In genomic region chr16:10923146-10923649, GRCh38 we compare ENCODE assay signal across 1 cellular context.
TF ChIP-seq lines count a peak whose summit lies in the region.

No MANE protein-coding gene starts in this region.

TF ChIP-seq in HepG2, 621 proteins besides CTCF, POLR2A, EP300 and RAD21 (continued from another document and continues in another):
- TF ChIP-seq, protein P1, sequence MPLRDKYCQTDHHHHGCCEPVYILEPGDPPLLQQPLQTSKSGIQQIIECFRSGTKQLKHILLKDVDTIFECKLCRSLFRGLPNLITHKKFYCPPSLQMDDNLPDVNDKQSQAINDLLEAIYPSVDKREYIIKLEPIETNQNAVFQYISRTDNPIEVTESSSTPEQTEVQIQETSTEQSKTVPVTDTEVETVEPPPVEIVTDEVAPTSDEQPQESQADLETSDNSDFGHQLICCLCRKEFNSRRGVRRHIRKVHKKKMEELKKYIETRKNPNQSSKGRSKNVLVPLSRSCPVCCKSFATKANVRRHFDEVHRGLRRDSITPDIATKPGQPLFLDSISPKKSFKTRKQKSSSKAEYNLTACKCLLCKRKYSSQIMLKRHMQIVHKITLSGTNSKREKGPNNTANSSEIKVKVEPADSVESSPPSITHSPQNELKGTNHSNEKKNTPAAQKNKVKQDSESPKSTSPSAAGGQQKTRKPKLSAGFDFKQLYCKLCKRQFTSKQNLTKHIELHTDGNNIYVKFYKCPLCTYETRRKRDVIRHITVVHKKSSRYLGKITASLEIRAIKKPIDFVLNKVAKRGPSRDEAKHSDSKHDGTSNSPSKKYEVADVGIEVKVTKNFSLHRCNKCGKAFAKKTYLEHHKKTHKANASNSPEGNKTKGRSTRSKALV (CRISPR knock-in tag; IDR thresholded peaks at IDR 0.05) = no peak
- 0 out of 2 replicates have a peak, but pooled peaks have one; percentile 50 for TF ChIP-seq AKAP8 (CRISPR knock-in tag; IDR thresholded peaks at IDR 0.05)
- TF ChIP-seq ZNF550 (CRISPR knock-in tag; IDR thresholded peaks at IDR 0.05; ENCODE audit: borderline replicate concordance) = 0 out of 2 replicates have a peak, but pooled peaks have one; percentile 14
- no peak for TF ChIP-seq ZNF556 (CRISPR knock-in tag; IDR thresholded peaks at IDR 0.05; ENCODE audit: borderline replicate concordance)
- 0 out of 2 replicates have a peak, but pooled peaks have one; percentile 50 for TF ChIP-seq PREB (CRISPR knock-in tag; IDR thresholded peaks at IDR 0.05)
- TF ChIP-seq ZNF678 (CRISPR knock-in tag; IDR thresholded peaks at IDR 0.05) = no peak
- TF ChIP-seq TEAD2 (CRISPR knock-in tag; IDR thresholded peaks at IDR 0.05) = peak; percentile 48; the same call in 1 of the 2 replicates
- TF ChIP-seq, protein P2, sequence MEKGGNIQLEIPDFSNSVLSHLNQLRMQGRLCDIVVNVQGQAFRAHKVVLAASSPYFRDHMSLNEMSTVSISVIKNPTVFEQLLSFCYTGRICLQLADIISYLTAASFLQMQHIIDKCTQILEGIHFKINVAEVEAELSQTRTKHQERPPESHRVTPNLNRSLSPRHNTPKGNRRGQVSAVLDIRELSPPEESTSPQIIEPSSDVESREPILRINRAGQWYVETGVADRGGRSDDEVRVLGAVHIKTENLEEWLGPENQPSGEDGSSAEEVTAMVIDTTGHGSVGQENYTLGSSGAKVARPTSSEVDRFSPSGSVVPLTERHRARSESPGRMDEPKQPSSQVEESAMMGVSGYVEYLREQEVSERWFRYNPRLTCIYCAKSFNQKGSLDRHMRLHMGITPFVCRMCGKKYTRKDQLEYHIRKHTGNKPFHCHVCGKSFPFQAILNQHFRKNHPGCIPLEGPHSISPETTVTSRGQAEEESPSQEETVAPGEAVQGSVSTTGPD (CRISPR knock-in tag; IDR thresholded peaks at IDR 0.05) = no peak
- TF ChIP-seq ZNF580 (CRISPR knock-in tag; IDR thresholded peaks at IDR 0.05; ENCODE audit: borderline replicate concordance, low read depth) = no peak
- no peak for TF ChIP-seq NBN (conservative IDR thresholded peaks at IDR 0.05)
- TF ChIP-seq SATB2 (CRISPR knock-in tag; IDR thresholded peaks at IDR 0.05) = no peak
- no peak for TF ChIP-seq GABPA (IDR thresholded peaks at IDR 0.05; ENCODE audit: low read depth, low read length)
- no peak for TF ChIP-seq GABPA (CRISPR knock-in tag; IDR thresholded peaks at IDR 0.05; ENCODE audit: low read depth)
- TF ChIP-seq PHF20 (CRISPR knock-in tag; IDR thresholded peaks at IDR 0.05) = no peak
- no peak for TF ChIP-seq ZNF7 (CRISPR knock-in tag; IDR thresholded peaks at IDR 0.05)
- TF ChIP-seq SNRNP70 (IDR thresholded peaks at IDR 0.05; ENCODE audit: low read depth, low read length) = no peak
- no peak for TF ChIP-seq ZNF549 (CRISPR knock-in tag; IDR thresholded peaks at IDR 0.05)
- no peak for TF ChIP-seq ZNF30 (CRISPR knock-in tag; IDR thresholded peaks at IDR 0.05)
- no peak for TF ChIP-seq ZNF382 (CRISPR knock-in tag; IDR thresholded peaks at IDR 0.05; ENCODE audit: borderline replicate concordance)
- TF ChIP-seq ZNF230 (CRISPR knock-in tag; IDR thresholded peaks at IDR 0.05) = peak; percentile 17; the same call in 1 of the 2 replicates
- no peak for TF ChIP-seq MYPOP (CRISPR knock-in tag; IDR thresholded peaks at IDR 0.05)
- no peak for TF ChIP-seq FOXJ3 (CRISPR knock-in tag; IDR thresholded peaks at IDR 0.05; ENCODE audit: borderline replicate concordance)
- no peak for TF ChIP-seq SP1 (IDR thresholded peaks at IDR 0.05)
- TF ChIP-seq SP1 (CRISPR knock-in tag; IDR thresholded peaks at IDR 0.05) = peak; percentile 59
- TF ChIP-seq, protein P3, sequence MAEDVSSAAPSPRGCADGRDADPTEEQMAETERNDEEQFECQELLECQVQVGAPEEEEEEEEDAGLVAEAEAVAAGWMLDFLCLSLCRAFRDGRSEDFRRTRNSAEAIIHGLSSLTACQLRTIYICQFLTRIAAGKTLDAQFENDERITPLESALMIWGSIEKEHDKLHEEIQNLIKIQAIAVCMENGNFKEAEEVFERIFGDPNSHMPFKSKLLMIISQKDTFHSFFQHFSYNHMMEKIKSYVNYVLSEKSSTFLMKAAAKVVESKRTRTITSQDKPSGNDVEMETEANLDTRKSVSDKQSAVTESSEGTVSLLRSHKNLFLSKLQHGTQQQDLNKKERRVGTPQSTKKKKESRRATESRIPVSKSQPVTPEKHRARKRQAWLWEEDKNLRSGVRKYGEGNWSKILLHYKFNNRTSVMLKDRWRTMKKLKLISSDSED (CRISPR knock-in tag; IDR thresholded peaks at IDR 0.05) = no peak
- TF ChIP-seq HOXA3 (CRISPR knock-in tag; IDR thresholded peaks at IDR 0.05) = 0 out of 2 replicates have a peak, but pooled peaks have one; percentile 5
- TF ChIP-seq, protein P4, sequence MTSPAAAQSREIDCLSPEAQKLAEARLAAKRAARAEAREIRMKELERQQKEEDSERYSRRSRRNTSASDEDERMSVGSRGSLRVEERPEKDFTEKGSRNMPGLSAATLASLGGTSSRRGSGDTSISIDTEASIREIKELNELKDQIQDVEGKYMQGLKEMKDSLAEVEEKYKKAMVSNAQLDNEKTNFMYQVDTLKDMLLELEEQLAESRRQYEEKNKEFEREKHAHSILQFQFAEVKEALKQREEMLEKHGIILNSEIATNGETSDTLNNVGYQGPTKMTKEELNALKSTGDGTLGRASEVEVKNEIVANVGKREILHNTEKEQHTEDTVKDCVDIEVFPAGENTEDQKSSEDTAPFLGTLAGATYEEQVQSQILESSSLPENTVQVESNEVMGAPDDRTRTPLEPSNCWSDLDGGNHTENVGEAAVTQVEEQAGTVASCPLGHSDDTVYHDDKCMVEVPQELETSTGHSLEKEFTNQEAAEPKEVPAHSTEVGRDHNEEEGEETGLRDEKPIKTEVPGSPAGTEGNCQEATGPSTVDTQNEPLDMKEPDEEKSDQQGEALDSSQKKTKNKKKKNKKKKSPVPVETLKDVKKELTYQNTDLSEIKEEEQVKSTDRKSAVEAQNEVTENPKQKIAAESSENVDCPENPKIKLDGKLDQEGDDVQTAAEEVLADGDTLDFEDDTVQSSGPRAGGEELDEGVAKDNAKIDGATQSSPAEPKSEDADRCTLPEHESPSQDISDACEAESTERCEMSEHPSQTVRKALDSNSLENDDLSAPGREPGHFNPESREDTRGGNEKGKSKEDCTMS (CRISPR knock-in tag; conservative IDR thresholded peaks at IDR 0.05) = no peak
- no peak; the same call in 1 of the 2 replicates for TF ChIP-seq ZNF598 (CRISPR knock-in tag; IDR thresholded peaks at IDR 0.05; ENCODE audit: borderline replicate concordance)
- TF ChIP-seq IRX3 (CRISPR knock-in tag; IDR thresholded peaks at IDR 0.05; ENCODE audit: borderline replicate concordance, low read depth) = no peak
- no peak for TF ChIP-seq ZNF224 (CRISPR knock-in tag; IDR thresholded peaks at IDR 0.05)
- no peak for TF ChIP-seq ZBTB4 (CRISPR knock-in tag; IDR thresholded peaks at IDR 0.05; ENCODE audit: borderline replicate concordance)
- no peak for TF ChIP-seq TBL1XR1 (IDR thresholded peaks at IDR 0.05; ENCODE audit: borderline replicate concordance, low read length, partially characterized antibody)
- TF ChIP-seq NKX3-1 (CRISPR knock-in tag; IDR thresholded peaks at IDR 0.05) = no peak
- no peak for TF ChIP-seq ISL2 (CRISPR knock-in tag; IDR thresholded peaks at IDR 0.05)
- TF ChIP-seq ZNF510 (CRISPR knock-in tag; IDR thresholded peaks at IDR 0.05; ENCODE audit: low read depth) = peak; percentile 50; the same call in 1 of the 2 replicates
- no peak for TF ChIP-seq TRAFD1 (CRISPR knock-in tag; IDR thresholded peaks at IDR 0.05; ENCODE audit: borderline replicate concordance)
- TF ChIP-seq KLF13 (CRISPR knock-in tag; IDR thresholded peaks at IDR 0.05) = no peak
- TF ChIP-seq ETV5 (CRISPR knock-in tag; IDR thresholded peaks at IDR 0.05; ENCODE audit: borderline replicate concordance) = no peak
- TF ChIP-seq ZNF468 (CRISPR knock-in tag; IDR thresholded peaks at IDR 0.05) = no peak
- peak; percentile 9 for TF ChIP-seq ZNF781 (CRISPR knock-in tag; IDR thresholded peaks at IDR 0.05; ENCODE audit: borderline replicate concordance, not compliant biosample characterization)
- TF ChIP-seq PCBP1 (IDR thresholded peaks at IDR 0.05; ENCODE audit: borderline replicate concordance, low read depth, low read length) = 0 out of 2 replicates have a peak, but pooled peaks have one; percentile 36
- no peak for TF ChIP-seq RARG (CRISPR knock-in tag; IDR thresholded peaks at IDR 0.05; ENCODE audit: low read depth)
- TF ChIP-seq, protein P5, sequence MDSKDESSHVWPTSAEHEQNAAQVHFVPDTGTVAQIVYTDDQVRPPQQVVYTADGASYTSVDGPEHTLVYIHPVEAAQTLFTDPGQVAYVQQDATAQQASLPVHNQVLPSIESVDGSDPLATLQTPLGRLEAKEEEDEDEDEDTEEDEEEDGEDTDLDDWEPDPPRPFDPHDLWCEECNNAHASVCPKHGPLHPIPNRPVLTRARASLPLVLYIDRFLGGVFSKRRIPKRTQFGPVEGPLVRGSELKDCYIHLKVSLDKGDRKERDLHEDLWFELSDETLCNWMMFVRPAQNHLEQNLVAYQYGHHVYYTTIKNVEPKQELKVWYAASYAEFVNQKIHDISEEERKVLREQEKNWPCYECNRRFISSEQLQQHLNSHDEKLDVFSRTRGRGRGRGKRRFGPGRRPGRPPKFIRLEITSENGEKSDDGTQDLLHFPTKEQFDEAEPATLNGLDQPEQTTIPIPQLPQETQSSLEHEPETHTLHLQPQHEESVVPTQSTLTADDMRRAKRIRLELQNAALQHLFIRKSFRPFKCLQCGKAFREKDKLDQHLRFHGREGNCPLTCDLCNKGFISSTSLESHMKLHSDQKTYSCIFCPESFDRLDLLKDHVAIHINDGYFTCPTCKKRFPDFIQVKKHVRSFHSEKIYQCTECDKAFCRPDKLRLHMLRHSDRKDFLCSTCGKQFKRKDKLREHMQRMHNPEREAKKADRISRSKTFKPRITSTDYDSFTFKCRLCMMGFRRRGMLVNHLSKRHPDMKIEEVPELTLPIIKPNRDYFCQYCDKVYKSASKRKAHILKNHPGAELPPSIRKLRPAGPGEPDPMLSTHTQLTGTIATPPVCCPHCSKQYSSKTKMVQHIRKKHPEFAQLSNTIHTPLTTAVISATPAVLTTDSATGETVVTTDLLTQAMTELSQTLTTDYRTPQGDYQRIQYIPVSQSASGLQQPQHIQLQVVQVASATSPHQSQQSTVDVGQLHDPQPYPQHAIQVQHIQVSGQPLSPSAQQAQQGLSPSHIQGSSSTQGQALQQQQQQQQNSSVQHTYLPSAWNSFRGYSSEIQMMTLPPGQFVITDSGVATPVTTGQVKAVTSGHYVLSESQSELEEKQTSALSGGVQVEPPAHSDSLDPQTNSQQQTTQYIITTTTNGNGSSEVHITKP (CRISPR knock-in tag; IDR thresholded peaks at IDR 0.05; ENCODE audit: low read depth) = 0 out of 2 replicates have a peak, but pooled peaks have one; percentile 16
- peak; percentile 23; the same call in 1 of the 2 replicates for TF ChIP-seq NRL (CRISPR knock-in tag; IDR thresholded peaks at IDR 0.05; ENCODE audit: borderline replicate concordance)
- peak; percentile 34; the same call in 1 of the 2 replicates for TF ChIP-seq ZFX (CRISPR knock-in tag; IDR thresholded peaks at IDR 0.05; ENCODE audit: low read depth)
- no peak for TF ChIP-seq ZSCAN29 (CRISPR knock-in tag; conservative IDR thresholded peaks at IDR 0.05)
- TF ChIP-seq ZNF235 (CRISPR knock-in tag; IDR thresholded peaks at IDR 0.05; ENCODE audit: borderline replicate concordance) = no peak
- TF ChIP-seq ZNF589 (CRISPR knock-in tag; conservative IDR thresholded peaks at IDR 0.05) = no peak
